In genomic region chrX:19595036-19595435, GRCh38 we compare ENCODE assay signal across 2 cellular contexts.
TF ChIP-seq lines count a peak whose summit lies in the region.

No MANE protein-coding gene starts in this region.

TF ChIP-seq in IMR-90, 13 proteins besides CTCF, POLR2A, EP300 and RAD21:
- TF ChIP-seq CHD1 (IDR thresholded peaks at IDR 0.05; ENCODE audit: low read depth, low read length) = no peak
- TF ChIP-seq SMC3 (IDR thresholded peaks at IDR 0.05; ENCODE audit: low read depth, low read length) = no peak
- no peak for TF ChIP-seq BHLHE40 (IDR thresholded peaks at IDR 0.05; ENCODE audit: low read depth, low read length)
- peak; percentile 65 for TF ChIP-seq MAFK (IDR thresholded peaks at IDR 0.05; ENCODE audit: low read depth, low read length)
- TF ChIP-seq, protein P1, sequence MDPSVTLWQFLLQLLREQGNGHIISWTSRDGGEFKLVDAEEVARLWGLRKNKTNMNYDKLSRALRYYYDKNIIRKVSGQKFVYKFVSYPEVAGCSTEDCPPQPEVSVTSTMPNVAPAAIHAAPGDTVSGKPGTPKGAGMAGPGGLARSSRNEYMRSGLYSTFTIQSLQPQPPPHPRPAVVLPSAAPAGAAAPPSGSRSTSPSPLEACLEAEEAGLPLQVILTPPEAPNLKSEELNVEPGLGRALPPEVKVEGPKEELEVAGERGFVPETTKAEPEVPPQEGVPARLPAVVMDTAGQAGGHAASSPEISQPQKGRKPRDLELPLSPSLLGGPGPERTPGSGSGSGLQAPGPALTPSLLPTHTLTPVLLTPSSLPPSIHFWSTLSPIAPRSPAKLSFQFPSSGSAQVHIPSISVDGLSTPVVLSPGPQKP (IDR thresholded peaks at IDR 0.05; ENCODE audit: borderline replicate concordance, low read depth, low read length) = no peak
TF ChIP-seq in IMR-90: peak in this region for 1.

TF ChIP-seq in H1, 55 proteins besides CTCF, POLR2A, EP300 and RAD21:
- TF ChIP-seq SIX5 (IDR thresholded peaks at IDR 0.05; ENCODE audit: low read depth, low read length) (no peak), SP2 (IDR thresholded peaks at IDR 0.05; ENCODE audit: low read length) (no peak), MAFK (IDR thresholded peaks at IDR 0.05; ENCODE audit: low read depth, low read length) (0 out of 2 replicates have a peak, but pooled peaks have one; percentile 6)
